Comparison of ENCODE assay signal across 1 cellular context in genomic region chr6:146857180-146857959, GRCh38.
TF ChIP-seq lines count a peak whose summit lies in the region.

No MANE protein-coding gene starts in this region.

TF ChIP-seq in K562, 482 proteins besides CTCF, POLR2A, EP300 and RAD21 (continued from another document and continues in another):
- no peak for TF ChIP-seq CHD1 (IDR thresholded peaks at IDR 0.05; ENCODE audit: low read length)
- no peak for TF ChIP-seq BCL6 (CRISPR knock-in tag; IDR thresholded peaks at IDR 0.05)
- TF ChIP-seq BMI1 (IDR thresholded peaks at IDR 0.05; ENCODE audit: low read length): no peak
- no peak for TF ChIP-seq SREBF1 (IDR thresholded peaks at IDR 0.05; ENCODE audit: borderline replicate concordance, low read depth, low read length)
- no peak for TF ChIP-seq GTF3C2 (IDR thresholded peaks at IDR 0.05; ENCODE audit: borderline replicate concordance, extremely low read depth, insufficient read length)
- no peak for TF ChIP-seq TAF15 (IDR thresholded peaks at IDR 0.05; ENCODE audit: low read depth, low read length)
- TF ChIP-seq TRIM28 (IDR thresholded peaks at IDR 0.05): no peak
- TF ChIP-seq ZNF124 (CRISPR knock-in tag; IDR thresholded peaks at IDR 0.05): no peak
- no peak for TF ChIP-seq NCOA4 (IDR thresholded peaks at IDR 0.05; ENCODE audit: partially characterized antibody)
- TF ChIP-seq TCF3 (CRISPR knock-in tag; IDR thresholded peaks at IDR 0.05): peak; percentile 58
- no peak for TF ChIP-seq PCBP2 (IDR thresholded peaks at IDR 0.05; ENCODE audit: low read depth, low read length, poor library complexity, severe bottlenecking)
- TF ChIP-seq FIP1L1 (IDR thresholded peaks at IDR 0.05; ENCODE audit: low read depth, low read length, poor library complexity, severe bottlenecking): no peak
- peak; percentile 100 for TF ChIP-seq CEBPB (tag; IDR thresholded peaks at IDR 0.05)
- no peak for TF ChIP-seq HINFP (tag; conservative IDR thresholded peaks at IDR 0.05; ENCODE audit: low read depth)
- TF ChIP-seq CHD4 (IDR thresholded peaks at IDR 0.05; ENCODE audit: insufficient read depth, insufficient replicate concordance, low read depth, low read length, poor library complexity, severe bottlenecking): no peak
- peak; percentile 60; the same call in 1 of the 2 replicates for TF ChIP-seq ZNF263 (CRISPR knock-in tag; IDR thresholded peaks at IDR 0.05; ENCODE audit: borderline replicate concordance)
- no peak for TF ChIP-seq ZFP36 (IDR thresholded peaks at IDR 0.05; ENCODE audit: low read depth, low read length, partially characterized antibody)
- peak; percentile 58; the same call in 1 of the 2 replicates for TF ChIP-seq CBX5 (IDR thresholded peaks at IDR 0.05; ENCODE audit: borderline replicate concordance, low read depth)
- TF ChIP-seq MNT (conservative IDR thresholded peaks at IDR 0.05): peak in 1 of 2 experiments; percentile 73; a peak in 2 of 4 replicates
- TF ChIP-seq ZNF507 (tag; conservative IDR thresholded peaks at IDR 0.05): no peak
- TF ChIP-seq VEZF1 (CRISPR knock-in tag; IDR thresholded peaks at IDR 0.05): no peak
- TF ChIP-seq ELK3 (CRISPR knock-in tag; IDR thresholded peaks at IDR 0.05): no peak
- TF ChIP-seq ZNF830 (CRISPR knock-in tag; IDR thresholded peaks at IDR 0.05): peak; percentile 77; the same call in 1 of the 2 replicates
- TF ChIP-seq ZNF175 (CRISPR knock-in tag; IDR thresholded peaks at IDR 0.05; ENCODE audit: low read depth): no peak; the same call in none of the 2 replicates
- TF ChIP-seq ZBTB34 (CRISPR knock-in tag; IDR thresholded peaks at IDR 0.05): no peak
- TF ChIP-seq HDAC1 (IDR thresholded peaks at IDR 0.05): peak in 1 of 2 experiments; percentile 68; a peak in 2 of 4 replicates
- TF ChIP-seq MAX (CRISPR knock-in tag; IDR thresholded peaks at IDR 0.05): peak; percentile 81
- peak; percentile 84; the same call in 1 of the 2 replicates for TF ChIP-seq KDM2B (CRISPR knock-in tag; IDR thresholded peaks at IDR 0.05)
- no peak for TF ChIP-seq MITF (IDR thresholded peaks at IDR 0.05)
- peak; percentile 72; the same call in 1 of the 2 replicates for TF ChIP-seq SOX6 (IDR thresholded peaks at IDR 0.05)
- peak; percentile 80; the same call in 1 of the 2 replicates for TF ChIP-seq ELF4 (CRISPR knock-in tag; IDR thresholded peaks at IDR 0.05)
- 0 out of 2 replicates have a peak, but pooled peaks have one; percentile 7 for TF ChIP-seq ZNF41 (CRISPR knock-in tag; conservative IDR thresholded peaks at IDR 0.05)
- TF ChIP-seq HLTF (IDR thresholded peaks at IDR 0.05): no peak
- peak; percentile 93 for TF ChIP-seq ATF7 (IDR thresholded peaks at IDR 0.05)
- TF ChIP-seq ZNF431 (CRISPR knock-in tag; IDR thresholded peaks at IDR 0.05): peak; percentile 68; the same call in 1 of the 2 replicates
- peak; percentile 36; the same call in 1 of the 2 replicates for TF ChIP-seq KLF16 (IDR thresholded peaks at IDR 0.05)
- no peak for TF ChIP-seq CUX1 (CRISPR knock-in tag; IDR thresholded peaks at IDR 0.05)
- TF ChIP-seq E2F1 (CRISPR knock-in tag; IDR thresholded peaks at IDR 0.05): peak; percentile 87
- TF ChIP-seq USF1 (CRISPR knock-in tag; IDR thresholded peaks at IDR 0.05): no peak
- no peak for TF ChIP-seq ZBTB7A (IDR thresholded peaks at IDR 0.05; ENCODE audit: borderline replicate concordance, control insufficient read depth, low read depth, low read length)
- no peak for TF ChIP-seq WHSC1 (IDR thresholded peaks at IDR 0.05; ENCODE audit: low read length)
- TF ChIP-seq RBM17 (IDR thresholded peaks at IDR 0.05; ENCODE audit: borderline replicate concordance, low read depth, low read length): no peak
- TF ChIP-seq PPARD (CRISPR knock-in tag; IDR thresholded peaks at IDR 0.05): no peak
- TF ChIP-seq NFYB (IDR thresholded peaks at IDR 0.05; ENCODE audit: extremely low read depth, insufficient read length): no peak
- TF ChIP-seq NR3C1 (CRISPR knock-in tag; IDR thresholded peaks at IDR 0.05): no peak
- TF ChIP-seq RBM34 (IDR thresholded peaks at IDR 0.05; ENCODE audit: borderline replicate concordance, insufficient read depth, low read length): no peak
- peak; percentile 92 for TF ChIP-seq ZNF121 (CRISPR knock-in tag; conservative IDR thresholded peaks at IDR 0.05)
